ENCODE assay signal across 15 cellular contexts in the genomic region with DNA sequence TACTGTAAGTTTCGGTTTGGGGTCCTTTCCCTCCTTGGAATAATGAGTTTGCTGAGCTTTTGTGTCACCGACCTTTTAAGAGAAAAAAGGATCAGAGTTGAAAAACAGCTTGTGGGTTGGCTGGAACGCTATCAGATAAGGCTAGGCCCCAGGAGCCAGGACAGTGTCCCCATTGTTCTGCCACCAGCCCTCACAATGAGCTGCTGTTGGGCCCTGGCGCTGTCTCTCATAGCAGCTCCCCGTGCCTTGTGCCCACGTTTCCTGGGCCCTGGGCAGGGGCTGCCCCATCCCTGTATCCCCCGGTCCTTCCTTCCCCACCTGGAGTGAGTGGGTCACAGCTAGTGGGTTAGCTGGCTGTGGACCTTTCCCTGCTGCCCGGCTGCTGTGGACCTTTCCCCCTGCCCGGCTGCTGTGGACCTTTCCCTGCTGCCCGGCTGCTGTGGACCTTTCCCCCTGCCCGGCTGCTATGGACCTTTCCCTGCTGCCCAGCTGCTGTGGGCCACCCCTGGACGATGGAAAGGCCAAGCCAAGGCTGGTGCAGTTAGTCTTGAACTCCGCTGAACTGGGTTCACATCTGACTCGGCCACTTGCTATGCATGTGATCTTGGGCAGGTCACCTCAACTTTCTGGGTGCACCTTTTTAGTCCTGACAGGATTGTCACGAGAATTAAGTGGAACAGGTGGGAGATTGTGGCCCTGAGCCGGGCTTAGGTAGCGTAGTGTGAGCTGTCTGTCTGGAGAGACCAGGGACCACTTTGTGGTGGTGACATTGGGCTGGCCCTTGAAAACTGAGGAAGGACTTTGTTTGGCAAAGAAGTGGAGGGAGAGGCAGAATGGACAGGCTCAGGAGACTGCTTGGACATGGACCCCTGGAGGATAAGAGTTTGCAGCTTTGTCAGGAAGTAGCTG.
DNase-seq lines count a peak whose midpoint lies in the region; ATAC-seq and TF ChIP-seq lines count a peak whose summit lies in the region.
"Had no signal": no experiment of that assay in that cellular context is flagged by ENCODE, and none has a peak within 500 bp of the region (broad histone marks: within the 10 kb centered on the region; RNA-seq: fewer than 3 reads in every experiment).

No MANE protein-coding gene starts in this region.

- no peaks in the 10 kb centered on the region for H3K9me2 ChIP-seq in SK-N-SH

- WGBS in SK-N-SH (ENCODE audit: low lambda C conversion rate), result 84% methylated on average over 13 of the region's 17 CpGs
- WGBS in esophagus muscularis mucosa, result 80% methylated on average over 10 of the region's 17 CpGs
- WGBS in upper lobe of left lung, 2 donors, result 81 to 82% methylated on average over 8 to 13 of the region's 17 CpGs

- TF ChIP-seq POLR2A in esophagus muscularis mucosa (IDR thresholded peaks at IDR 0.05; ENCODE audit: low read depth) (no peak), upper lobe of left lung (IDR thresholded peaks at IDR 0.05) (no peak)

- H3K4me3 ChIP-seq in SK-N-SH (ENCODE audit: low read depth in 2 of 2, low read length in 1 of 2) (no peak overlapping the region), esophagus muscularis mucosa (no peak overlapping the region), neural progenitor cell (no peak overlapping the region), upper lobe of left lung (no peak overlapping the region)

- no peaks in the 10 kb centered on the region for H3K9me3 ChIP-seq in SK-N-SH
- no peaks in the 10 kb centered on the region for H3K9me3 ChIP-seq in esophagus muscularis mucosa
- no peaks in the 10 kb centered on the region for H3K9me3 ChIP-seq in neural progenitor cell (ENCODE audit: low read depth)
- H3K9me3 ChIP-seq in upper lobe of left lung, result no peaks in the 10 kb centered on the region

- no peak for TF ChIP-seq RAD21 in SK-N-SH (IDR thresholded peaks at IDR 0.05; ENCODE audit: low read length)

- H2AFZ ChIP-seq in SK-N-SH (ENCODE audit: low read depth) (no peak overlapping the region), neural progenitor cell (replicated peaks) (no peak overlapping the region)

- no peaks in the 10 kb centered on the region for H3K9me3 Mint-ChIP-seq in neural progenitor cell
- H3K9me3 Mint-ChIP-seq: activated T-helper 2 cell treated with anti-CD3 and anti-CD28 coated beads, Interferon-gamma antibody, Interleukin-2, Interleukin-4, amounts not matched to agents 10 μg/mL and 5 μg/mL and 100 μg/mL, durations not matched to agents 14 hours and 24 hours and 36 hours had no signal

- no peak for TF ChIP-seq EP300 in SK-N-SH (IDR thresholded peaks at IDR 0.05; ENCODE audit: borderline replicate concordance in 1 of 2, low read depth in 1 of 2, low read length in 1 of 2)
- TF ChIP-seq EP300 in esophagus muscularis mucosa (IDR thresholded peaks at IDR 0.05), result no peak
- no peak for TF ChIP-seq EP300 in upper lobe of left lung (IDR thresholded peaks at IDR 0.05)

- H3K4me3 Mint-ChIP-seq in neural progenitor cell, result no peak overlapping the region

- H3K27me3 Mint-ChIP-seq in neural progenitor cell (ENCODE audit: insufficient read depth, low read depth), result peaks cover 7% of the 10 kb centered on the region

- H3F3A ChIP-seq in SK-N-SH (replicated peaks; ENCODE audit: insufficient read depth) (no peaks in the 10 kb centered on the region), neural progenitor cell (ENCODE audit: low read depth) (peaks cover 15% of the 10 kb centered on the region)

- TF ChIP-seq CTCF in SK-N-SH (IDR thresholded peaks at IDR 0.05) (no peak), esophagus muscularis mucosa (IDR thresholded peaks at IDR 0.05) (no peak), neural progenitor cell (IDR thresholded peaks at IDR 0.05) (no peak), upper lobe of left lung (IDR thresholded peaks at IDR 0.05) (no peak), omental fat pad (IDR thresholded peaks at IDR 0.05) (no peak)

- POLR2A ChIA-PET in SK-N-SH (lab: Yijun Ruan, JAX), result no interaction called here

- H3K9ac ChIP-seq in SK-N-SH, result no peak overlapping the region
- H3K9ac ChIP-seq in neural progenitor cell, result no peak overlapping the region

- H3K27ac ChIP-seq in SK-N-SH (ENCODE audit: low read depth in 2 of 2, low read length in 1 of 2) (peak overlapping the region in 1 of 2 experiments; percentile 54; a peak in 1 of 4 replicates), esophagus muscularis mucosa (replicated peaks in 1 of 4) (peak overlapping the region; percentile 44 to 94 (median 86)), neural progenitor cell (peak overlapping the region; percentile 53), upper lobe of left lung (peak overlapping the region; percentile 20 to 74 (median 69))
- H3K27ac ChIP-seq: WERI-Rb-1 had no signal

- no peak for ATAC-seq in SK-N-SH treated with all-trans-retinoic acid at 6 μM for 48 hours
- no peak for ATAC-seq in upper lobe of left lung (ENCODE audit: low FRiP score in 2 of 2)
- ATAC-seq in omental fat pad (ENCODE audit: low FRiP score), result no peak
- ATAC-seq: stimulated activated naive CD8-positive, alpha-beta T cell treated with anti-CD3 and anti-CD28 coated beads, Interleukin-15, Interleukin-2, amounts not matched to agents 100 U/mL and 50 U/mL, for 24 hours had no signal

- CTCF ChIA-PET in SK-N-SH (lab: Yijun Ruan, JAX), result interaction anchor here (1.0 kb wide), 1 partner anchor 64 kb away, joined by 3 read pairs; no protein-coding TSS in a partner anchor

- peaks cover 52% of the 10 kb centered on the region for H3K4me1 Mint-ChIP-seq in neural progenitor cell

- peaks cover 79% of the 10 kb centered on the region for H4K20me1 ChIP-seq in SK-N-SH (ENCODE audit: insufficient read depth)
- peaks cover 100% of the 10 kb centered on the region for H4K20me1 ChIP-seq in neural progenitor cell (ENCODE audit: low read depth)

- H3K27me3 ChIP-seq in SK-N-SH (ENCODE audit: insufficient read depth) (no peaks in the 10 kb centered on the region), esophagus muscularis mucosa (no peaks in the 10 kb centered on the region), neural progenitor cell (no peaks in the 10 kb centered on the region), upper lobe of left lung (no peaks in the 10 kb centered on the region)

- H3K36me3 Mint-ChIP-seq in neural progenitor cell, result no peaks in the 10 kb centered on the region

- intact Hi-C loops in esophagus muscularis mucosa (cut with DNase I), result loop anchor here (10.0 kb wide), 1 partner anchor 134 kb away; no protein-coding TSS in a partner anchor

- DNase-seq in SK-N-SH, result peak; percentile 55
- no peak for DNase-seq in esophagus muscularis mucosa (ENCODE audit: extremely low spot score)
- peak; percentile 57 for DNase-seq in neural progenitor cell (ENCODE audit: low spot score)
- DNase-seq in upper lobe of left lung, result no peak
- DNase-seq in omental fat pad (ENCODE audit: low spot score), result no peak
- DNase-seq in DMS 273 (lab: John Stamatoyannopoulos, UW; ENCODE audit: unreplicated experiment), result no peak
- no peak for DNase-seq in germinal center (ENCODE audit: low spot score)
- DNase-seq: cortex of kidney; DMS53; NCI-H187; OCI-M1; stimulated activated naive CD8-positive, alpha-beta T cell treated with anti-CD3 and anti-CD28 coated beads, Interleukin-15, Interleukin-2, amounts not matched to agents 100 U/mL and 50 U/mL, for 24 hours; WERI-Rb-1 had no signal

- H3K36me3 ChIP-seq in SK-N-SH (replicated peaks in 1 of 2; ENCODE audit: control insufficient read depth in 1 of 2, insufficient read depth in 2 of 2, low read length in 1 of 2) (no peaks in the 10 kb centered on the region), esophagus muscularis mucosa (peaks cover 0 to 8% (median 0%) of the 10 kb centered on the region in 4 donors), neural progenitor cell (no peaks in the 10 kb centered on the region), upper lobe of left lung (peaks cover 0 to 9% (median 0%) of the 10 kb centered on the region in 4 donors)

- H3K27ac Mint-ChIP-seq in neural progenitor cell, result peak overlapping the region; percentile 53
- H3K27ac Mint-ChIP-seq: activated T-helper 2 cell treated with anti-CD3 and anti-CD28 coated beads, Interferon-gamma antibody, Interleukin-2, Interleukin-4, amounts not matched to agents 10 μg/mL and 5 μg/mL and 100 μg/mL, durations not matched to agents 14 hours and 24 hours and 36 hours had no signal

- H3K4me1 ChIP-seq in SK-N-SH (ENCODE audit: control insufficient read depth in 1 of 2, insufficient read depth in 2 of 2, low read depth in 1 of 2, low read length in 1 of 2) (peaks cover 5 to 47% of the 10 kb centered on the region in 2 experiments; a peak in 2 of 4 replicates), esophagus muscularis mucosa (peaks cover 95 to 100% (median 100%) of the 10 kb centered on the region in 4 donors), neural progenitor cell (peaks cover 27% of the 10 kb centered on the region), upper lobe of left lung (peaks cover 49 to 75% (median 70%) of the 10 kb centered on the region in 4 donors)

- H3K79me2 ChIP-seq in SK-N-SH (ENCODE audit: insufficient read depth), result peaks cover 64% of the 10 kb centered on the region
- H3K79me2 ChIP-seq in neural progenitor cell (ENCODE audit: low read depth), result peaks cover 97% of the 10 kb centered on the region

- H3K4me2 ChIP-seq in SK-N-SH (no peak overlapping the region), neural progenitor cell (peak overlapping the region; percentile 63)

TF ChIP-seq in SK-N-SH treated with all-trans-retinoic acid at 6 μM for 48 hours, 23 proteins besides CTCF, POLR2A, EP300 and RAD21 (continues in another document):
- TF ChIP-seq, protein P1, sequence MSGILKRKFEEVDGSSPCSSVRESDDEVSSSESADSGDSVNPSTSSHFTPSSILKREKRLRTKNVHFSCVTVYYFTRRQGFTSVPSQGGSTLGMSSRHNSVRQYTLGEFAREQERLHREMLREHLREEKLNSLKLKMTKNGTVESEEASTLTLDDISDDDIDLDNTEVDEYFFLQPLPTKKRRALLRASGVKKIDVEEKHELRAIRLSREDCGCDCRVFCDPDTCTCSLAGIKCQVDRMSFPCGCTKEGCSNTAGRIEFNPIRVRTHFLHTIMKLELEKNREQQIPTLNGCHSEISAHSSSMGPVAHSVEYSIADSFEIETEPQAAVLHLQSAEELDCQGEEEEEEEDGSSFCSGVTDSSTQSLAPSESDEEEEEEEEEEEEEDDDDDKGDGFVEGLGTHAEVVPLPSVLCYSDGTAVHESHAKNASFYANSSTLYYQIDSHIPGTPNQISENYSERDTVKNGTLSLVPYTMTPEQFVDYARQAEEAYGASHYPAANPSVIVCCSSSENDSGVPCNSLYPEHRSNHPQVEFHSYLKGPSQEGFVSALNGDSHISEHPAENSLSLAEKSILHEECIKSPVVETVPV (CRISPR knock-in tag; IDR thresholded peaks at IDR 0.05), result no peak
- TF ChIP-seq GLIS3 (CRISPR knock-in tag; IDR thresholded peaks at IDR 0.05) (no peak), ZNF70 (CRISPR knock-in tag; IDR thresholded peaks at IDR 0.05) (no peak)

Comparison
In these comparisons a context has a peak if more than half of its experiments do, and no peak if none do; other contexts are left out.
1. DNase-seq: peak in SK-N-SH (single experiment) and neural progenitor cell (single experiment); none in esophagus muscularis mucosa (single experiment), upper lobe of left lung (0 of 2), omental fat pad (single experiment), DMS 273 (single experiment) and germinal center (single experiment).